1 cellular context compared by ENCODE assay signal in genomic region chr4:88054909-88055308, GRCh38.
TF ChIP-seq lines count a peak whose summit lies in the region.

No MANE protein-coding gene starts in this region.

TF ChIP-seq in H1, 55 proteins besides CTCF, POLR2A, EP300 and RAD21:
- TF ChIP-seq BRCA1 (IDR thresholded peaks at IDR 0.05; ENCODE audit: low read depth, low read length): no peak
- no peak for TF ChIP-seq POU5F1 (IDR thresholded peaks at IDR 0.05; ENCODE audit: low read depth, low read length)
- no peak for TF ChIP-seq RBBP5 (IDR thresholded peaks at IDR 0.05; ENCODE audit: borderline replicate concordance, low read depth, low read length)
- TF ChIP-seq SIRT6 (IDR thresholded peaks at IDR 0.05; ENCODE audit: low read length): no peak
- no peak for TF ChIP-seq EZH2 (IDR thresholded peaks at IDR 0.05; ENCODE audit: low read depth, low read length, severe bottlenecking)
- no peak for TF ChIP-seq SP4 (IDR thresholded peaks at IDR 0.05; ENCODE audit: low read length)
- TF ChIP-seq YY1 (IDR thresholded peaks at IDR 0.05; ENCODE audit: low read depth, low read length): no peak
- TF ChIP-seq SUZ12 (IDR thresholded peaks at IDR 0.05; ENCODE audit: low read length): no peak
- TF ChIP-seq TAF1 (IDR thresholded peaks at IDR 0.05; ENCODE audit: low read depth, low read length): no peak
- no peak for TF ChIP-seq SIN3A (conservative IDR thresholded peaks at IDR 0.05 in 1 of 2, IDR thresholded peaks at IDR 0.05 in 1 of 2; ENCODE audit: low read depth in 1 of 2, low read length in 2 of 2)
